Comparison of ENCODE assay signal across 8 cellular contexts in the genomic region with DNA sequence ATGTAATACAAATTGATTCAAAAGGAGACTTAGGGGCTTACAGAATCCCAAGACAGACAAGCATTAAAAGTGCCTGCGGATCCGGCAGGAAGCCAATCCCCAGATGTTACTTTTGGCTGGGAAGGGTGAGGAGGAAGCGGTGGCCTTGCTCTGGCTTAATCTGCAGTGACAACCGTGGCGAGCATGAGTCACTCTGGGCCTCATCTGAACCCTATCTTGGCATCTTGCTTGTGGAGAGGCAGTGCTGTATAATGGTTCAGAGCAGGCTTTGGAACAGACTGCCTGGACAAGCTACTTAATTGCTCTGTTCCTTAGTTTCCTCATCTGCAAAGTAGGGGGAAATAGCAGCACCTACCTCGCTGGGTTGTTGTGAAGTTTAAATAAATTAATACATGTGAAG.
DNase-seq lines count a peak whose midpoint lies in the region; ATAC-seq and TF ChIP-seq lines count a peak whose summit lies in the region.

No MANE protein-coding gene starts in this region.

- peak overlapping the region; percentile 75 for H3K27ac Mint-ChIP-seq in activated CD8-positive, alpha-beta T cell treated with anti-CD3 and anti-CD28 coated beads, Interleukin-2, amount 10 ng/mL, durations not matched to agents 7 days and 5 days

- H3K27ac ChIP-seq in gastroesophageal sphincter (peak overlapping the region in 3 of 4 donors; percentile 31 to 57 (median 43)), Karpas-422 (ENCODE audit: low read length) (no peak overlapping the region)

- H3K4me1 Mint-ChIP-seq in activated CD8-positive, alpha-beta T cell treated with anti-CD3 and anti-CD28 coated beads, Interleukin-2, amount 10 ng/mL, durations not matched to agents 7 days and 5 days (ENCODE audit: low read depth): peaks cover 66% of the 10 kb centered on the region

- H3K27me3 ChIP-seq in gastroesophageal sphincter (no peaks in the 10 kb centered on the region), Karpas-422 (ENCODE audit: low read length) (no peaks in the 10 kb centered on the region)

- H3K36me3 ChIP-seq in gastroesophageal sphincter (no peaks in the 10 kb centered on the region), Karpas-422 (ENCODE audit: insufficient read depth, low read length) (no peaks in the 10 kb centered on the region)

- no peak overlapping the region for H2AFZ ChIP-seq in Karpas-422 (ENCODE audit: low read length)

- H3K9me3 ChIP-seq in gastroesophageal sphincter (no peaks in the 10 kb centered on the region), Karpas-422 (ENCODE audit: low read length) (no peaks in the 10 kb centered on the region)

- H3K9ac ChIP-seq in Karpas-422 (ENCODE audit: low read length): no peak overlapping the region

- CTCF ChIA-PET in activated CD8-positive, alpha-beta T cell treated with anti-CD3 and anti-CD28 coated beads, Interleukin-2, amount 10 ng/mL, durations not matched to agents 7 days and 5 days (lab: Charles Lee): interaction anchor here (1.0 to 6.1 kb wide), 10 partner anchors 7 to 235 kb away, joined by 3 to 143 read pairs (median 4); no protein-coding TSS in a partner anchor

- peaks cover 20% of the 10 kb centered on the region for H3K9me3 Mint-ChIP-seq in activated CD8-positive, alpha-beta T cell treated with anti-CD3 and anti-CD28 coated beads, Interleukin-2, amount 10 ng/mL, durations not matched to agents 7 days and 5 days (ENCODE audit: insufficient read depth)

- H3K4me3 Mint-ChIP-seq in activated CD8-positive, alpha-beta T cell treated with anti-CD3 and anti-CD28 coated beads, Interleukin-2, amount 10 ng/mL, durations not matched to agents 7 days and 5 days: no peak overlapping the region

- no peaks in the 10 kb centered on the region for H4K20me1 ChIP-seq in Karpas-422 (ENCODE audit: insufficient read depth, low read depth, low read length)

- H3K36me3 Mint-ChIP-seq in activated CD8-positive, alpha-beta T cell treated with anti-CD3 and anti-CD28 coated beads, Interleukin-2, amount 10 ng/mL, durations not matched to agents 7 days and 5 days (ENCODE audit: low read depth): peaks cover 56% of the 10 kb centered on the region

- WGBS in gastroesophageal sphincter (ENCODE audit: low coverage in 1 of 2), 2 donors: 16 to 56% methylated on average over 1 to 6 of the region's 6 CpGs

- H3K4me1 ChIP-seq in gastroesophageal sphincter (peaks cover 28 to 51% (median 49%) of the 10 kb centered on the region in 3 donors), Karpas-422 (ENCODE audit: low read length) (no peaks in the 10 kb centered on the region)

- TF ChIP-seq CTCF in gastroesophageal sphincter (IDR thresholded peaks at IDR 0.05): no peak

- H3K4me3 ChIP-seq in gastroesophageal sphincter: no peak overlapping the region
- H3K4me3 ChIP-seq in Karpas-422 (ENCODE audit: low read length): no peak overlapping the region

- TF ChIP-seq EP300 in gastroesophageal sphincter (IDR thresholded peaks at IDR 0.05): no peak

- H3K4me2 ChIP-seq in Karpas-422 (ENCODE audit: low read depth, low read length, poor library complexity, severe bottlenecking): no peak overlapping the region

- ATAC-seq in activated CD8-positive, alpha-beta T cell treated with anti-CD3 and anti-CD28 coated beads, Interleukin-2, amount 10 ng/mL, durations not matched to agents 7 days and 5 days: peak; percentile 73
- ATAC-seq in gastroesophageal sphincter: peak; percentile 66
- ATAC-seq in GM18909 (IDR thresholded peaks at IDR 0.05; ENCODE audit: poor library complexity, unreplicated experiment): no peak

- no peak for TF ChIP-seq POLR2A in gastroesophageal sphincter (IDR thresholded peaks at IDR 0.05)

- H3K9me2 ChIP-seq in Karpas-422 (replicated peaks; ENCODE audit: insufficient read depth, low read length): no peaks in the 10 kb centered on the region

- POLR2A ChIA-PET in activated CD8-positive, alpha-beta T cell treated with anti-CD3 and anti-CD28 coated beads, Interleukin-2, amount 10 ng/mL, durations not matched to agents 7 days and 5 days (lab: Charles Lee): interaction anchor here (1.3 to 1.7 kb wide), 2 partner anchors 26 to 29 kb away, joined by 4 read pairs; no protein-coding TSS in a partner anchor

- DNase-seq in A172 (ENCODE audit: low spot score) (peak; percentile 94), HT-29 (ENCODE audit: low spot score) (peak; percentile 68), medulla oblongata (ENCODE audit: extremely low spot score) (no peak), Karpas-422 (no peak)
- peak; percentile 59 for DNase-seq in activated CD8-positive, alpha-beta T cell treated with anti-CD3 and anti-CD28 coated beads, Interleukin-2, amount 10 ng/mL, durations not matched to agents 7 days and 5 days
- DNase-seq in stimulated activated CD4-positive, alpha-beta T cell treated with anti-CD3 and anti-CD28 coated beads, Interleukin-2, amount 100 ng/mL, for 24 hours: peak; percentile 25 to 41

- no peaks in the 10 kb centered on the region for H3K79me2 ChIP-seq in Karpas-422 (ENCODE audit: low read length)

- no peaks in the 10 kb centered on the region for H3K27me3 Mint-ChIP-seq in activated CD8-positive, alpha-beta T cell treated with anti-CD3 and anti-CD28 coated beads, Interleukin-2, amount 10 ng/mL, durations not matched to agents 7 days and 5 days (ENCODE audit: low read depth)

Comparison
In these comparisons a context has a peak if more than half of its experiments do, and no peak if none do; other contexts are left out.
1. DNase-seq: peak in A172 (single experiment), HT-29 (single experiment), activated CD8-positive, alpha-beta T cell treated with anti-CD3 and anti-CD28 coated beads, Interleukin-2, amount 10 ng/mL, durations not matched to agents 7 days and 5 days (single experiment) and stimulated activated CD4-positive, alpha-beta T cell treated with anti-CD3 and anti-CD28 coated beads, Interleukin-2, amount 100 ng/mL, for 24 hours (2 of 2); none in medulla oblongata (single experiment) and Karpas-422 (single experiment).